ENCODE assay signal across 8 cellular contexts in genomic region chr3:155744626-155745324, GRCh38. TPM values are rescaled to one million over a fixed set of nuclear protein-coding genes. Genes with fewer than 3 reads are reported as not detected.
DNase-seq lines count a peak whose midpoint lies in the region; ATAC-seq and TF ChIP-seq lines count a peak whose summit lies in the region.

TSS of gene PLCH1 (minus strand) at chr3:155745071. CDS start at chr3:155704224, 40,847 bp downstream.

- ATAC-seq in GM19023 (IDR thresholded peaks at IDR 0.05; ENCODE audit: unreplicated experiment) (peak; percentile 62), HG03196 (IDR thresholded peaks at IDR 0.05; ENCODE audit: unreplicated experiment) (peak; percentile 63)
- ATAC-seq in effector memory CD8-positive, alpha-beta T cell (replicated peaks) = peak; percentile 65

- peaks cover 46% of the 10 kb centered on the region for H3K27me3 ChIP-seq in AG04450 (ENCODE audit: control insufficient read depth, insufficient read depth, low read length)

- H3K36me3 Mint-ChIP-seq in activated CD4-positive, alpha-beta memory T cell treated with anti-CD3 and anti-CD28 coated beads, Interleukin-2, amount 10 ng/mL, durations not matched to agents 7 days and 5 days (ENCODE audit: low read depth) = no peaks in the 10 kb centered on the region
- no peaks in the 10 kb centered on the region for H3K36me3 Mint-ChIP-seq in effector memory CD8-positive, alpha-beta T cell (ENCODE audit: insufficient read depth)

- POLR2A ChIA-PET in AG04450 (lab: Yijun Ruan, JAX) = no interaction called here
- POLR2A ChIA-PET in activated CD4-positive, alpha-beta memory T cell treated with anti-CD3 and anti-CD28 coated beads, Interleukin-2, amount 10 ng/mL, durations not matched to agents 7 days and 5 days (lab: Charles Lee) = no interaction called here

- no peaks in the 10 kb centered on the region for H3K9me3 Mint-ChIP-seq in activated CD4-positive, alpha-beta memory T cell treated with anti-CD3 and anti-CD28 coated beads, Interleukin-2, amount 10 ng/mL, durations not matched to agents 7 days and 5 days
- H3K9me3 Mint-ChIP-seq in effector memory CD8-positive, alpha-beta T cell = no peaks in the 10 kb centered on the region

- H3K4me1 Mint-ChIP-seq in activated CD4-positive, alpha-beta memory T cell treated with anti-CD3 and anti-CD28 coated beads, Interleukin-2, amount 10 ng/mL, durations not matched to agents 7 days and 5 days = peaks cover 20% of the 10 kb centered on the region
- peaks cover 15 to 16% of the 10 kb centered on the region in 2 donors for H3K4me1 Mint-ChIP-seq in effector memory CD8-positive, alpha-beta T cell (ENCODE audit: low read depth in 2 of 2)

- H3K4me3 Mint-ChIP-seq in activated CD4-positive, alpha-beta memory T cell treated with anti-CD3 and anti-CD28 coated beads, Interleukin-2, amount 10 ng/mL, durations not matched to agents 7 days and 5 days = peak within 1 kb of the TSS; percentile 73
- peak within 1 kb of the TSS; percentile 85 to 92 for H3K4me3 Mint-ChIP-seq in effector memory CD8-positive, alpha-beta T cell

- no peak for TF ChIP-seq CTCF in AG04450 (IDR thresholded peaks at IDR 0.05; ENCODE audit: low read depth, low read length)

- no peak within 1 kb of the TSS for H3K27ac ChIP-seq in AG04450 (ENCODE audit: low read depth, low read length)

- H3K27ac Mint-ChIP-seq in activated CD4-positive, alpha-beta memory T cell treated with anti-CD3 and anti-CD28 coated beads, Interleukin-2, amount 10 ng/mL, durations not matched to agents 7 days and 5 days = no peak within 1 kb of the TSS
- peak within 1 kb of the TSS; percentile 47 to 57 for H3K27ac Mint-ChIP-seq in effector memory CD8-positive, alpha-beta T cell

- H3K27me3 Mint-ChIP-seq in activated CD4-positive, alpha-beta memory T cell treated with anti-CD3 and anti-CD28 coated beads, Interleukin-2, amount 10 ng/mL, durations not matched to agents 7 days and 5 days = peaks cover 64% of the 10 kb centered on the region
- H3K27me3 Mint-ChIP-seq in effector memory CD8-positive, alpha-beta T cell = peaks cover 58 to 69% of the 10 kb centered on the region in 2 donors

- no peaks in the 10 kb centered on the region; the same call in 1 of the 2 replicates for H3K9me3 ChIP-seq in AG04450 (ENCODE audit: control insufficient read depth, insufficient read depth, low read length)

- DNase-seq in AG04450 (ENCODE audit: low read depth, low spot score) (no peak), NCI-H460 (ENCODE audit: extremely low read depth, low read depth) (peak; percentile 50), lung microvascular endothelial cell (ENCODE audit: low read depth in 2 of 2) (peak; percentile 52 to 57)
- peak; percentile 43 for DNase-seq in activated CD4-positive, alpha-beta memory T cell treated with anti-CD3 and anti-CD28 coated beads, Interleukin-2, amount 10 ng/mL, durations not matched to agents 7 days and 5 days
- DNase-seq in effector memory CD8-positive, alpha-beta T cell = peak; percentile 9 to 29 (median 15)
- peak; percentile 47 for DNase-seq in stimulated activated CD8-positive, alpha-beta memory T cell treated with anti-CD3 and anti-CD28 coated beads, Interleukin-4, amount 100 ng/mL, for 48 hours

- H3K4me3 ChIP-seq in AG04450 (ENCODE audit: low read depth, low read length) = peak within 1 kb of the TSS; percentile 68

- CTCF ChIA-PET in AG04450 (lab: Charles Lee) = interaction anchor here (0.7 to 2.4 kb wide), 2 partner anchors 61 to 419 kb away, joined by 6 to 8 read pairs; partner anchors contain the start of gene C3orf33
- CTCF ChIA-PET in activated CD4-positive, alpha-beta memory T cell treated with anti-CD3 and anti-CD28 coated beads, Interleukin-2, amount 10 ng/mL, durations not matched to agents 7 days and 5 days (lab: Charles Lee) = interaction anchor here (1.0 kb wide), 1 partner anchor 61 kb away, joined by 3 read pairs; no protein-coding TSS in a partner anchor

RNA-seq across cellular contexts. Expression of gene PLCH1, which starts in this region (rescaled TPM):
- 0.04 TPM in 1 of 2 replicates, not detected in the other for polyA plus RNA-seq in AG04450 (2011; rRNA removed)
- 0.14 TPM in 1 of 2 replicates, not detected in the other for polyA minus RNA-seq in AG04450 (2011; rRNA and poly(A)+ RNA removed)
- 0.79 and 0.81 TPM in 2 replicates for total RNA-seq in NCI-H460 (2014; rRNA removed; shearing (Covaris generic))
- 0.21 and 2.7 TPM in 2 replicates for polyA plus RNA-seq in NCI-H460 (2014; cell fraction: nucleus; rRNA removed)
- under 1 TPM; 0.08 to 0.20 TPM for total RNA-seq in activated CD4-positive, alpha-beta memory T cell treated with anti-CD3 and anti-CD28 coated beads, Interleukin-2, amount 10 ng/mL, durations not matched to agents 7 days and 5 days
- not detected in 2 replicates for total RNA-seq in lung microvascular endothelial cell

Comparison
In these comparisons a context has a peak if more than half of its experiments do, and no peak if none do; other contexts are left out.
1. Peak in DNase-seq in activated CD4-positive, alpha-beta memory T cell treated with anti-CD3 and anti-CD28 coated beads, Interleukin-2, amount 10 ng/mL, durations not matched to agents 7 days and 5 days; RNA of the gene not detected or under 1 TPM.
2. Peak in DNase-seq in lung microvascular endothelial cell; RNA of the gene not detected or under 1 TPM.